In genomic region chr1:201445300-201445699, GRCh38 we compare ENCODE assay signal across 21 cellular contexts. TPM values are rescaled to one million over a fixed set of nuclear protein-coding genes. Genes with fewer than 3 reads are reported as not detected.
DNase-seq lines count a peak whose midpoint lies in the region; ATAC-seq, FAIRE-seq and TF ChIP-seq lines count a peak whose summit lies in the region.
"Had no signal": no experiment of that assay in that cellular context is flagged by ENCODE, and none has a peak within 500 bp of the region (broad histone marks: within the 10 kb centered on the region; RNA-seq: fewer than 3 reads in every experiment).

No MANE protein-coding gene starts in this region.

- POLR2A ChIA-PET in HEK293 (lab: Yijun Ruan, JAX), result interaction anchor here (1.1 to 1.3 kb wide), 2 partner anchors 10 to 24 kb away, joined by 3 to 6 read pairs; partner anchors contain the start of gene PHLDA3

- no peak for ATAC-seq in GM23338
- no peak for ATAC-seq in GM21576 (IDR thresholded peaks at IDR 0.05; ENCODE audit: unreplicated experiment)
- ATAC-seq: HCT116 had no signal

- no peak for DNase-seq in GM23338 (ENCODE audit: low spot score)
- DNase-seq in astrocyte (ENCODE audit: low read depth), result no peak
- DNase-seq in neural progenitor cell (ENCODE audit: low spot score), result no peak
- no peak for DNase-seq in HT-29 (ENCODE audit: low spot score)
- no peak for DNase-seq in testis
- DNase-seq: C1 segment of cervical spinal cord; Calu3; CD4-positive, alpha-beta memory T cell; COR-L47; DMS153; DND-41; HFFc6 had no signal

- H3K9me3 ChIP-seq in HEK293 (ENCODE audit: control insufficient read depth, insufficient read depth, low read depth, low read length), result no peaks in the 10 kb centered on the region
- H3K9me3 ChIP-seq in astrocyte (ENCODE audit: insufficient read depth, low read depth, low read length), result no peaks in the 10 kb centered on the region
- H3K9me3 ChIP-seq in neural progenitor cell (ENCODE audit: low read depth), result no peaks in the 10 kb centered on the region
- no peaks in the 10 kb centered on the region for H3K9me3 ChIP-seq in testis

- intact Hi-C loops in testis (cut with DNase I; ENCODE audit: low total_unique reads), result no loop called here

- H3K9me3 Mint-ChIP-seq in GM23338 (no peaks in the 10 kb centered on the region), astrocyte (ENCODE audit: unreplicated experiment) (no peaks in the 10 kb centered on the region), neural progenitor cell (peaks cover 8% of the 10 kb centered on the region)

- CTCF ChIA-PET in HEK293 (lab: Yijun Ruan, JAX), result interaction anchor here (1.0 to 7.4 kb wide), 6 partner anchors 10 to 348 kb away, joined by 3 to 129 read pairs (median 36); no protein-coding TSS in a partner anchor

- peaks cover 24% of the 10 kb centered on the region for H3K4me1 ChIP-seq in GM23338 (ENCODE audit: insufficient read depth)
- no peaks in the 10 kb centered on the region for H3K4me1 ChIP-seq in HEK293 (ENCODE audit: control insufficient read depth, insufficient read depth, low read length)
- peaks cover 20% of the 10 kb centered on the region for H3K4me1 ChIP-seq in astrocyte (ENCODE audit: insufficient read depth, low read length)
- peaks cover 12% of the 10 kb centered on the region for H3K4me1 ChIP-seq in neural progenitor cell
- H3K4me1 ChIP-seq in testis, result peaks cover 14% of the 10 kb centered on the region

- H3K27ac Mint-ChIP-seq in GM23338 (no peak overlapping the region), astrocyte (ENCODE audit: unreplicated experiment) (peak overlapping the region; percentile 76), neural progenitor cell (peak overlapping the region; percentile 51)
- H3K27ac Mint-ChIP-seq: CD4-positive, alpha-beta memory T cell; H9; HFFc6 had no signal

- no peaks in the 10 kb centered on the region for H3K79me2 ChIP-seq in GM23338 (replicated peaks; ENCODE audit: insufficient read depth)
- no peaks in the 10 kb centered on the region for H3K79me2 ChIP-seq in astrocyte (ENCODE audit: insufficient read depth, low read length)
- H3K79me2 ChIP-seq in neural progenitor cell (ENCODE audit: low read depth), result no peaks in the 10 kb centered on the region

- H4K20me1 ChIP-seq in GM23338 (replicated peaks; ENCODE audit: insufficient read depth) (no peaks in the 10 kb centered on the region), astrocyte (ENCODE audit: insufficient read depth, low read length) (no peaks in the 10 kb centered on the region), neural progenitor cell (ENCODE audit: low read depth) (no peaks in the 10 kb centered on the region)

- H3K4me3 Mint-ChIP-seq in GM23338 (no peak overlapping the region), astrocyte (ENCODE audit: unreplicated experiment) (no peak overlapping the region), neural progenitor cell (no peak overlapping the region)
- H3K4me3 Mint-ChIP-seq: CD4-positive, alpha-beta memory T cell; H9; HFFc6 had no signal

- no peaks in the 10 kb centered on the region for H3K36me3 Mint-ChIP-seq in GM23338 (ENCODE audit: low read depth)
- H3K36me3 Mint-ChIP-seq in astrocyte (ENCODE audit: low read depth, unreplicated experiment), result no peaks in the 10 kb centered on the region
- no peaks in the 10 kb centered on the region for H3K36me3 Mint-ChIP-seq in neural progenitor cell
- H3K36me3 Mint-ChIP-seq: CD4-positive, alpha-beta memory T cell had no signal

- H3F3A ChIP-seq in GM23338 (replicated peaks; ENCODE audit: low read depth) (peaks cover 7% of the 10 kb centered on the region; the same call in 1 of the 2 replicates), neural progenitor cell (ENCODE audit: low read depth) (peaks cover 9% of the 10 kb centered on the region)

- FAIRE-seq in astrocyte (lab: Jason Lieb, UNC), result no peak
- FAIRE-seq: GM19239 had no signal

- H3K4me2 ChIP-seq in GM23338 (no peak overlapping the region), astrocyte (ENCODE audit: low read length) (no peak overlapping the region), neural progenitor cell (no peak overlapping the region)

- no peak overlapping the region for H3K27ac ChIP-seq in GM23338 (ENCODE audit: low read depth)
- H3K27ac ChIP-seq in HEK293 (ENCODE audit: extremely low read depth, low read depth, low read length), result no peak overlapping the region
- no peak overlapping the region for H3K27ac ChIP-seq in astrocyte (ENCODE audit: low read depth, low read length)
- no peak overlapping the region for H3K27ac ChIP-seq in neural progenitor cell
- H3K27ac ChIP-seq in testis, result no peak overlapping the region

- H3K27me3 Mint-ChIP-seq in GM23338 (ENCODE audit: insufficient read depth, low read depth, poor library complexity) (peaks cover 4% of the 10 kb centered on the region), astrocyte (ENCODE audit: low read depth, unreplicated experiment) (no peaks in the 10 kb centered on the region), neural progenitor cell (ENCODE audit: insufficient read depth, low read depth) (peaks cover 2% of the 10 kb centered on the region)

- H3K9me2 ChIP-seq in GM23338 (ENCODE audit: insufficient read depth), result no peaks in the 10 kb centered on the region

- H3K9ac ChIP-seq in astrocyte (ENCODE audit: low read length), result no peak overlapping the region
- H3K9ac ChIP-seq in neural progenitor cell, result no peak overlapping the region

- H3K36me3 ChIP-seq in GM23338 (ENCODE audit: insufficient read depth), result no peaks in the 10 kb centered on the region
- H3K36me3 ChIP-seq in HEK293 (ENCODE audit: control insufficient read depth in 2 of 2, insufficient read depth in 1 of 2, low read length in 2 of 2), result no peaks in the 10 kb centered on the region
- no peaks in the 10 kb centered on the region for H3K36me3 ChIP-seq in astrocyte (ENCODE audit: insufficient read depth, low read length)
- no peaks in the 10 kb centered on the region for H3K36me3 ChIP-seq in neural progenitor cell
- H3K36me3 ChIP-seq in testis (ENCODE audit: low read depth, missing control alignments), result no peaks in the 10 kb centered on the region

- H2AFZ ChIP-seq in GM23338 (peak overlapping the region; percentile 74; the same call in 1 of the 2 replicates), astrocyte (ENCODE audit: low read depth, low read length) (no peak overlapping the region), neural progenitor cell (replicated peaks) (no peak overlapping the region)

- no peak for TF ChIP-seq POLR2A in testis (IDR thresholded peaks at IDR 0.05)

- WGBS in testis, 2 donors, result 92 to 93% methylated on average over 6 of the region's 6 CpGs

- H3K4me1 Mint-ChIP-seq in GM23338 (peaks cover 32% of the 10 kb centered on the region), astrocyte (ENCODE audit: low read depth, unreplicated experiment) (peaks cover 33% of the 10 kb centered on the region), neural progenitor cell (peaks cover 29% of the 10 kb centered on the region)

- H3K27me3 ChIP-seq in GM23338 (ENCODE audit: insufficient read depth) (no peaks in the 10 kb centered on the region), astrocyte (ENCODE audit: insufficient read depth, low read length) (no peaks in the 10 kb centered on the region), neural progenitor cell (no peaks in the 10 kb centered on the region), testis (no peaks in the 10 kb centered on the region)

- no peak overlapping the region for H3K4me3 ChIP-seq in GM23338
- no peak overlapping the region for H3K4me3 ChIP-seq in HEK293 (ENCODE audit: low read depth, low read length)
- no peak overlapping the region for H3K4me3 ChIP-seq in astrocyte (ENCODE audit: insufficient read depth, low read depth, low read length)
- no peak overlapping the region for H3K4me3 ChIP-seq in neural progenitor cell
- H3K4me3 ChIP-seq in testis, result no peak overlapping the region

- TF ChIP-seq CTCF in GM23338 (conservative IDR thresholded peaks at IDR 0.05; ENCODE audit: low read depth in 2 of 2) (no peak), HEK293 (tag by site-specific recombination; IDR thresholded peaks at IDR 0.05) (no peak), astrocyte (IDR thresholded peaks at IDR 0.05; ENCODE audit: insufficient read depth, low read depth, low read length) (no peak), neural progenitor cell (IDR thresholded peaks at IDR 0.05) (no peak), testis (IDR thresholded peaks at IDR 0.05) (no peak)

TF ChIP-seq in GM23338, 12 proteins besides CTCF, POLR2A, EP300 and RAD21 (continues in another document):
- TF ChIP-seq NANOG (IDR thresholded peaks at IDR 0.05; ENCODE audit: borderline replicate concordance), result no peak

RNA-seq across cellular contexts. Expression of gene PHLDA3, which starts 23.7 kb away (rescaled TPM):
- 87.4 and 111 TPM in 2 replicates for total RNA-seq in GM23338 (2014; rRNA removed; shearing (Covaris generic))
- 37.5 and 38.9 TPM in 2 replicates for polyA plus RNA-seq in GM23338 (2016; fragmentation: Nextera tagmentation; extraction: Ambion mirVana)
- total RNA-seq in astrocyte, result 150 and 152 TPM in 2 replicates
- 1.9 and 11.8 TPM in 2 replicates for total RNA-seq in neural progenitor cell (ENCODE audit: low replicate concordance)
- 39.4 and 49.4 TPM in 2 replicates for total RNA-seq in HT-29 (2014; rRNA removed; shearing (Covaris generic))
- 10 to 100 TPM; 22.7 to 23.1 TPM for total RNA-seq in testis
- 24.0 TPM for polyA plus RNA-seq in testis (ENCODE audit: insufficient read depth, low read depth, low replicate concordance)

RNA-seq across cellular contexts. Expression of gene TNNI1, which starts 23.8 kb away (rescaled TPM):
- total RNA-seq in GM23338 (2014; rRNA removed; shearing (Covaris generic)), result not detected in 2 replicates
- polyA plus RNA-seq in GM23338 (2016; fragmentation: Nextera tagmentation; extraction: Ambion mirVana), result 0.36 and 4.1 TPM in 2 replicates
- 3.0 and 3.2 TPM in 2 replicates for total RNA-seq in astrocyte
- 0.43 and 1.3 TPM in 2 replicates for total RNA-seq in neural progenitor cell (ENCODE audit: low replicate concordance)
- total RNA-seq in HT-29 (2014; rRNA removed; shearing (Covaris generic)), result not detected in 2 replicates
- total RNA-seq in testis, result under 1 TPM; 0.37 to 0.55 TPM
- 36.4 TPM for polyA plus RNA-seq in testis (ENCODE audit: insufficient read depth, low read depth, low replicate concordance)
- total RNA-seq: A172; A673; Calu3; CD4-positive, alpha-beta memory T cell; H4; H9; HFFc6 had no signal
- polyA plus RNA-seq: CD4-positive, alpha-beta memory T cell had no signal

RNA-seq across cellular contexts. Expression of gene LAD1, which starts 46.2 kb away (rescaled TPM):
- 17.6 and 22.3 TPM in 2 replicates for total RNA-seq in GM23338 (2014; rRNA removed; shearing (Covaris generic))
- polyA plus RNA-seq in GM23338 (2016; fragmentation: Nextera tagmentation; extraction: Ambion mirVana) (18.0 and 18.9 TPM in 2 replicates), testis (ENCODE audit: insufficient read depth, low read depth, low replicate concordance) (1.2 TPM)
- total RNA-seq in astrocyte (0.29 and 1.2 TPM in 2 replicates), neural progenitor cell (ENCODE audit: low replicate concordance) (0.34 TPM in 1 of 2 replicates, not detected in the other), testis (under 1 TPM; 0.37 to 0.71 TPM)
- total RNA-seq in HT-29 (2014; rRNA removed; shearing (Covaris generic)), result 216 and 238 TPM in 2 replicates
- total RNA-seq: A673, H4, HFFc6 had no signal
- polyA plus RNA-seq: BJ; CD4-positive, alpha-beta memory T cell had no signal
